ENCODE assay signal across 1 cellular context in the genomic region with DNA sequence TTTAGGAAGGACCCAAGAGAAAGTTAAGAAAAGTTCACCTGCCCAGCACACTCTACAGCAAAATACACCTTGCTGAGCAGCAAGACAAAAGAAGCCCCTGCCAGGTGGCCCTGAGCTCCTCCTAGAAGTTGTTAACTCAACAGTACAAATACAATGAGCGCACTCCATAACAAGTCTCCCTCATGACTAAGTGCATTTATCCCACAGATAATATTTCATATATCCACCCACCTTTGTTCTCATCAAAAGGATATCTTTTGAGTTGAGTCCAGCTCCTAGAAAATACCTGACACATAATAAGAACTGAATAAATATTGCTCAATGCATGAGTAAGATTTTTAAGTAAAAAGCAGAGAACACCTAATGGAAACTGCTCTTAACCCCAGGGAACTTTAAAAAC.
TF ChIP-seq lines count a peak whose summit lies in the region.

No MANE protein-coding gene starts in this region.

TF ChIP-seq in GM23338, 12 proteins besides CTCF, POLR2A, EP300 and RAD21 (continued from another document):
- TF ChIP-seq, protein P1, sequence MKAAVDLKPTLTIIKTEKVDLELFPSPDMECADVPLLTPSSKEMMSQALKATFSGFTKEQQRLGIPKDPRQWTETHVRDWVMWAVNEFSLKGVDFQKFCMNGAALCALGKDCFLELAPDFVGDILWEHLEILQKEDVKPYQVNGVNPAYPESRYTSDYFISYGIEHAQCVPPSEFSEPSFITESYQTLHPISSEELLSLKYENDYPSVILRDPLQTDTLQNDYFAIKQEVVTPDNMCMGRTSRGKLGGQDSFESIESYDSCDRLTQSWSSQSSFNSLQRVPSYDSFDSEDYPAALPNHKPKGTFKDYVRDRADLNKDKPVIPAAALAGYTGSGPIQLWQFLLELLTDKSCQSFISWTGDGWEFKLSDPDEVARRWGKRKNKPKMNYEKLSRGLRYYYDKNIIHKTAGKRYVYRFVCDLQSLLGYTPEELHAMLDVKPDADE (IDR thresholded peaks at IDR 0.05), result no peak
- TF ChIP-seq POLR2AphosphoS5 (IDR thresholded peaks at IDR 0.05; ENCODE audit: low read depth) (no peak), ZNF331 (CRISPR knock-in tag; IDR thresholded peaks at IDR 0.05; ENCODE audit: low read depth) (no peak), CREB1 (CRISPR knock-in tag; IDR thresholded peaks at IDR 0.05; ENCODE audit: low read depth) (no peak)
- TF ChIP-seq, protein P2, sequence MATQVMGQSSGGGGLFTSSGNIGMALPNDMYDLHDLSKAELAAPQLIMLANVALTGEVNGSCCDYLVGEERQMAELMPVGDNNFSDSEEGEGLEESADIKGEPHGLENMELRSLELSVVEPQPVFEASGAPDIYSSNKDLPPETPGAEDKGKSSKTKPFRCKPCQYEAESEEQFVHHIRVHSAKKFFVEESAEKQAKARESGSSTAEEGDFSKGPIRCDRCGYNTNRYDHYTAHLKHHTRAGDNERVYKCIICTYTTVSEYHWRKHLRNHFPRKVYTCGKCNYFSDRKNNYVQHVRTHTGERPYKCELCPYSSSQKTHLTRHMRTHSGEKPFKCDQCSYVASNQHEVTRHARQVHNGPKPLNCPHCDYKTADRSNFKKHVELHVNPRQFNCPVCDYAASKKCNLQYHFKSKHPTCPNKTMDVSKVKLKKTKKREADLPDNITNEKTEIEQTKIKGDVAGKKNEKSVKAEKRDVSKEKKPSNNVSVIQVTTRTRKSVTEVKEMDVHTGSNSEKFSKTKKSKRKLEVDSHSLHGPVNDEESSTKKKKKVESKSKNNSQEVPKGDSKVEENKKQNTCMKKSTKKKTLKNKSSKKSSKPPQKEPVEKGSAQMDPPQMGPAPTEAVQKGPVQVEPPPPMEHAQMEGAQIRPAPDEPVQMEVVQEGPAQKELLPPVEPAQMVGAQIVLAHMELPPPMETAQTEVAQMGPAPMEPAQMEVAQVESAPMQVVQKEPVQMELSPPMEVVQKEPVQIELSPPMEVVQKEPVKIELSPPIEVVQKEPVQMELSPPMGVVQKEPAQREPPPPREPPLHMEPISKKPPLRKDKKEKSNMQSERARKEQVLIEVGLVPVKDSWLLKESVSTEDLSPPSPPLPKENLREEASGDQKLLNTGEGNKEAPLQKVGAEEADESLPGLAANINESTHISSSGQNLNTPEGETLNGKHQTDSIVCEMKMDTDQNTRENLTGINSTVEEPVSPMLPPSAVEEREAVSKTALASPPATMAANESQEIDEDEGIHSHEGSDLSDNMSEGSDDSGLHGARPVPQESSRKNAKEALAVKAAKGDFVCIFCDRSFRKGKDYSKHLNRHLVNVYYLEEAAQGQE (IDR thresholded peaks at IDR 0.05; ENCODE audit: unreplicated experiment), result no peak
